Comparison of ENCODE assay signal across 12 cellular contexts in genomic region chr12:118981285-118982201, GRCh38. TPM values are rescaled to one million over a fixed set of nuclear protein-coding genes. Genes with fewer than 3 reads are reported as not detected.
DNase-seq lines count a peak whose midpoint lies in the region; ATAC-seq and TF ChIP-seq lines count a peak whose summit lies in the region.
"Had no signal": no experiment of that assay in that cellular context is flagged by ENCODE, and none has a peak within 500 bp of the region (broad histone marks: within the 10 kb centered on the region; RNA-seq: fewer than 3 reads in every experiment).

A gene with protein sequence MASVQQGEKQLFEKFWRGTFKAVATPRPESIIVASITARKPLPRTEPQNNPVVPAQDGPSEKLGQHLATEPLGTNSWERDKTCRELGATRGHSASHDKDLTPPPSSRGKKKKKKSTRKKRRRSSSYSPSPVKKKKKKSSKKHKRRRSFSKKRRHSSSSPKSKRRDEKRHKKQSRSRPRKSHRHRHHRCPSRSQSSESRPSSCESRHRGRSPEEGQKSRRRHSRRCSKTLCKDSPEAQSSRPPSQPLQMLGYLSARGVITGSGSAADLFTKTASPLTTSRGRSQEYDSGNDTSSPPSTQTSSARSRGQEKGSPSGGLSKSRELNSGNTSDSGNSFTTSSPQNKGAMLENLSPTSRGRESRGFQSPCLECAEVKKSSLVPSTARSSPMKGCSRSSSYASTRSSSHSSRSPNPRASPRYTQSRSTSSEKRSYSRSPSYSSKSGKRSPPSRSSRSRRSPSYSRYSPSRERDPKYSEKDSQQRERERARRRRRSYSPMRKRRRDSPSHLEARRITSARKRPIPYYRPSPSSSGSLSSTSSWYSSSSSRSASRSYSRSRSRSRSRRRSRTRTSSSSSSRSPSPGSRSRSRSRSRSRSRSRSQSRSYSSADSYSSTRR (plus strand): TSS chr12:118981541. CDS start chr12:118981883, 342 bp downstream.

- DNase-seq in DMS153 (lab: John Stamatoyannopoulos, UW) (peak; percentile 92), NCI-H1694 treated with DMSO at 0.1 percent for 48 hours (lab: John Stamatoyannopoulos, UW) (peak; percentile 87), adrenal gland (peak in 5 of 7 donors; percentile 2 to 90 (median 24)), NOMO-1 treated with DMSO at 0.1 percent for 48 hours (lab: John Stamatoyannopoulos, UW; ENCODE audit: unreplicated experiment) (no peak), 8988T (no peak)
- DNase-seq: effector CD4-positive, alpha-beta T cell; T1000 had no signal

- no peak within 1 kb of the TSS for H3K4me3 ChIP-seq in adrenal gland
- H3K4me3 ChIP-seq in liver (ENCODE audit: low read depth in 1 of 3, low read length in 3 of 3): no peak within 1 kb of the TSS
- H3K4me3 ChIP-seq: thoracic aorta had no signal

- H3K27ac ChIP-seq in adrenal gland (peak within 1 kb of the TSS in 1 of 5 donors; percentile 59), liver (ENCODE audit: low read depth in 1 of 2, low read length in 2 of 2) (no peak within 1 kb of the TSS)
- H3K27ac ChIP-seq: neutrophil, thoracic aorta had no signal

- H3K9ac ChIP-seq in liver (ENCODE audit: low read depth in 1 of 2, low read length in 2 of 2): no peak within 1 kb of the TSS

- TF ChIP-seq POLR2A in adrenal gland (IDR thresholded peaks at IDR 0.05): peak in 1 of 2 donors; percentile 54

- no peak for TF ChIP-seq RAD21 in liver (IDR thresholded peaks at IDR 0.05)

- 1 to 2% (median 1%) methylated on average over 21 to 64 of the region's 64 CpGs for WGBS in adrenal gland, 4 donors
- 4% methylated on average over 64 of the region's 64 CpGs for WGBS in liver

- no peaks in the 10 kb centered on the region for H3K36me3 ChIP-seq in adrenal gland (replicated peaks in 1 of 2)
- H3K36me3 ChIP-seq in liver (ENCODE audit: control insufficient read depth in 4 of 4, insufficient read depth in 3 of 4, low read depth in 1 of 4, low read length in 3 of 4): no peaks in the 10 kb centered on the region
- H3K36me3 ChIP-seq: neutrophil, thoracic aorta had no signal

- ATAC-seq in HG03520 (IDR thresholded peaks at IDR 0.05; ENCODE audit: unreplicated experiment) (no peak), HG03432 (IDR thresholded peaks at IDR 0.05; ENCODE audit: unreplicated experiment) (no peak)

- TF ChIP-seq CTCF in adrenal gland (IDR thresholded peaks at IDR 0.05) (no peak), liver (IDR thresholded peaks at IDR 0.05; ENCODE audit: low read depth, low read length, missing input control) (no peak)

- H3K9me3 ChIP-seq in adrenal gland (replicated peaks in 1 of 3) (no peaks in the 10 kb centered on the region), liver (ENCODE audit: control insufficient read depth in 4 of 4, low read length in 3 of 4) (no peaks in the 10 kb centered on the region)
- H3K9me3 ChIP-seq: neutrophil, thoracic aorta had no signal

- intact Hi-C loops in adrenal gland (cut with DNase I): no loop called here

- peaks cover 30% of the 10 kb centered on the region for H3K27me3 ChIP-seq in adrenal gland
- peaks cover 0 to 12% (median 8%) of the 10 kb centered on the region in 4 donors for H3K27me3 ChIP-seq in liver (ENCODE audit: control insufficient read depth in 4 of 4, insufficient read depth in 4 of 4, low read length in 3 of 4)

- H3K4me1 ChIP-seq in adrenal gland (replicated peaks in 1 of 2) (no peaks in the 10 kb centered on the region), liver (ENCODE audit: control insufficient read depth in 4 of 4, insufficient read depth in 4 of 4, low read length in 3 of 4) (peaks cover 0 to 3% (median 1%) of the 10 kb centered on the region in 4 donors)

TF ChIP-seq in liver, 16 proteins besides CTCF, POLR2A, EP300 and RAD21:
- TF ChIP-seq REST (IDR thresholded peaks at IDR 0.05): peak; percentile 98
- no peak for TF ChIP-seq HNF4G (IDR thresholded peaks at IDR 0.05)

RNA-seq across cellular contexts. Expression of the gene that starts here (rescaled TPM):
- total RNA-seq in adrenal gland: 1 to 10 TPM in 1 of 8 donors, under 1 TPM in 4, not detected in 3; 0.11 to 4.3 (median 0.55) TPM
- polyA plus RNA-seq in adrenal gland: 1 to 10 TPM in 2 of 3 donors, under 1 TPM in 1; 0.67 to 2.2 (median 1.1) TPM
- not detected for total RNA-seq in liver
- polyA plus RNA-seq in liver: not detected

Comparison
In these comparisons a context has a peak if more than half of its experiments do, and no peak if none do; other contexts are left out.
1. DNase-seq: peak in DMS153 (single experiment), NCI-H1694 treated with DMSO at 0.1 percent for 48 hours (single experiment) and adrenal gland (5 of 7); none in NOMO-1 treated with DMSO at 0.1 percent for 48 hours (single experiment) and 8988T (single experiment).